Comparison of ENCODE assay signal across 30 cellular contexts in genomic region chr17:70797166-70797565, GRCh38.
DNase-seq lines count a peak whose midpoint lies in the region; ATAC-seq, FAIRE-seq and TF ChIP-seq lines count a peak whose summit lies in the region.
"Had no signal": no experiment of that assay in that cellular context is flagged by ENCODE, and none has a peak within 500 bp of the region (broad histone marks: within the 10 kb centered on the region; RNA-seq: fewer than 3 reads in every experiment).

No MANE protein-coding gene starts in this region.

- H3K27me3 Mint-ChIP-seq in astrocyte (ENCODE audit: low read depth, unreplicated experiment): no peaks in the 10 kb centered on the region
- no peaks in the 10 kb centered on the region for H3K27me3 Mint-ChIP-seq in activated CD8-positive, alpha-beta memory T cell treated with anti-CD3 and anti-CD28 coated beads, Interleukin-2, amount 10 ng/mL, durations not matched to agents 7 days and 5 days

- peak overlapping the region; percentile 43; the same call in 1 of the 2 replicates for H2AFZ ChIP-seq in Karpas-422 (ENCODE audit: low read length)
- no peak overlapping the region for H2AFZ ChIP-seq in astrocyte (ENCODE audit: low read depth, low read length)

- H3K27ac Mint-ChIP-seq in astrocyte (ENCODE audit: unreplicated experiment): no peak overlapping the region
- no peak overlapping the region for H3K27ac Mint-ChIP-seq in activated CD8-positive, alpha-beta memory T cell treated with anti-CD3 and anti-CD28 coated beads, Interleukin-2, amount 10 ng/mL, durations not matched to agents 7 days and 5 days
- H3K27ac Mint-ChIP-seq: CD4-positive, alpha-beta memory T cell; GM23338; H9; HFFc6; T-helper 1 cell treated with Interleukin-12 subunit alpha and Interleukin-12 subunit beta and Interleukin-4 antibody, amounts not matched to agents 30 μg/mL and 1 μg/mL, for 36 hours had no signal

- intact Hi-C loops in pancreas (cut with DNase I): no loop called here

- no peaks in the 10 kb centered on the region for H3F3A ChIP-seq in DOHH2 (ENCODE audit: control insufficient read depth, insufficient read depth)

- no peak overlapping the region for H3K4me3 Mint-ChIP-seq in astrocyte (ENCODE audit: unreplicated experiment)
- no peak overlapping the region for H3K4me3 Mint-ChIP-seq in activated CD8-positive, alpha-beta memory T cell treated with anti-CD3 and anti-CD28 coated beads, Interleukin-2, amount 10 ng/mL, durations not matched to agents 7 days and 5 days
- H3K4me3 Mint-ChIP-seq: CD4-positive, alpha-beta memory T cell; GM23338; H9; HFFc6; T-helper 1 cell treated with Interleukin-12 subunit alpha and Interleukin-12 subunit beta and Interleukin-4 antibody, amounts not matched to agents 30 μg/mL and 1 μg/mL, for 36 hours had no signal

- H4K20me1 ChIP-seq in DOHH2 (ENCODE audit: control insufficient read depth, insufficient read depth, low read depth, low read length) (no peaks in the 10 kb centered on the region), Karpas-422 (ENCODE audit: insufficient read depth, low read depth, low read length) (no peaks in the 10 kb centered on the region), astrocyte (ENCODE audit: insufficient read depth, low read length) (no peaks in the 10 kb centered on the region)

- H3K9me3 ChIP-seq in DOHH2 (ENCODE audit: control insufficient read depth, insufficient read depth, low read length): peaks cover 10% of the 10 kb centered on the region
- H3K9me3 ChIP-seq in Karpas-422 (ENCODE audit: low read length): no peaks in the 10 kb centered on the region; the same call in 1 of the 2 replicates
- no peaks in the 10 kb centered on the region for H3K9me3 ChIP-seq in astrocyte (ENCODE audit: insufficient read depth, low read depth, low read length)
- no peaks in the 10 kb centered on the region for H3K9me3 ChIP-seq in pancreas

- H3K4me2 ChIP-seq in DOHH2 (ENCODE audit: low read length) (0 out of 2 replicates have a peak overlapping the region, but pooled peaks have one; percentile 0), Karpas-422 (ENCODE audit: low read depth, low read length, poor library complexity, severe bottlenecking) (no peak overlapping the region), astrocyte (ENCODE audit: low read length) (no peak overlapping the region)
- H3K4me2 ChIP-seq: A549, GM23338 had no signal

- no peak for FAIRE-seq in astrocyte (lab: Jason Lieb, UNC)
- FAIRE-seq in pancreas (lab: Jason Lieb, UNC): no peak
- FAIRE-seq: GM12891, GM18507 had no signal

- CTCF ChIA-PET in activated CD8-positive, alpha-beta memory T cell treated with anti-CD3 and anti-CD28 coated beads, Interleukin-2, amount 10 ng/mL, durations not matched to agents 7 days and 5 days (lab: Charles Lee): no interaction called here

- no peaks in the 10 kb centered on the region for H3K36me3 Mint-ChIP-seq in astrocyte (ENCODE audit: low read depth, unreplicated experiment)
- no peaks in the 10 kb centered on the region for H3K36me3 Mint-ChIP-seq in activated CD8-positive, alpha-beta memory T cell treated with anti-CD3 and anti-CD28 coated beads, Interleukin-2, amount 10 ng/mL, durations not matched to agents 7 days and 5 days
- H3K36me3 Mint-ChIP-seq: CD4-positive, alpha-beta memory T cell had no signal

- H3K4me3 ChIP-seq in DOHH2 (ENCODE audit: low read length) (peak overlapping the region; percentile 1; the same call in 1 of the 2 replicates), Karpas-422 (ENCODE audit: low read length) (no peak overlapping the region), astrocyte (ENCODE audit: insufficient read depth, low read depth, low read length) (no peak overlapping the region), fibroblast of pulmonary artery (replicated peaks; ENCODE audit: low read depth, low read length) (no peak overlapping the region), pancreas (no peak overlapping the region)
- H3K4me3 ChIP-seq: A549, GM23338 had no signal

- ATAC-seq in pancreas: no peak
- ATAC-seq in activated CD8-positive, alpha-beta memory T cell treated with anti-CD3 and anti-CD28 coated beads, Interleukin-2, amount 10 ng/mL, durations not matched to agents 7 days and 5 days: no peak
- ATAC-seq: A549, GM23338, Panc1 had no signal

- H3K4me1 Mint-ChIP-seq in astrocyte (ENCODE audit: low read depth, unreplicated experiment): no peaks in the 10 kb centered on the region
- H3K4me1 Mint-ChIP-seq in activated CD8-positive, alpha-beta memory T cell treated with anti-CD3 and anti-CD28 coated beads, Interleukin-2, amount 10 ng/mL, durations not matched to agents 7 days and 5 days: no peaks in the 10 kb centered on the region
- H3K4me1 Mint-ChIP-seq: CD4-positive, alpha-beta memory T cell had no signal

- TF ChIP-seq CTCF in DOHH2 (IDR thresholded peaks at IDR 0.05; ENCODE audit: low read depth, low read length, poor library complexity, severe bottlenecking) (no peak), astrocyte (IDR thresholded peaks at IDR 0.05; ENCODE audit: insufficient read depth, low read depth, low read length) (no peak), fibroblast of pulmonary artery (IDR thresholded peaks at IDR 0.05; ENCODE audit: low read length, missing control alignments) (no peak), pancreas (IDR thresholded peaks at IDR 0.05) (no peak)

- H3K79me2 ChIP-seq in DOHH2 (ENCODE audit: control insufficient read depth, low read length) (no peaks in the 10 kb centered on the region), Karpas-422 (ENCODE audit: low read length) (no peaks in the 10 kb centered on the region), astrocyte (ENCODE audit: insufficient read depth, low read length) (no peaks in the 10 kb centered on the region)

- whole genome bisulfite sequencing in pancreas, 2 donors: 70 to 80% methylated on average over 5 of the region's 5 CpGs

- H3K36me3 ChIP-seq in DOHH2 (ENCODE audit: control insufficient read depth, low read length) (no peaks in the 10 kb centered on the region), Karpas-422 (ENCODE audit: insufficient read depth, low read length) (no peaks in the 10 kb centered on the region), astrocyte (ENCODE audit: insufficient read depth, low read length) (no peaks in the 10 kb centered on the region), pancreas (no peaks in the 10 kb centered on the region)

- H3K9me3 Mint-ChIP-seq in astrocyte (ENCODE audit: unreplicated experiment): peaks cover 7% of the 10 kb centered on the region
- peaks cover 4% of the 10 kb centered on the region for H3K9me3 Mint-ChIP-seq in activated CD8-positive, alpha-beta memory T cell treated with anti-CD3 and anti-CD28 coated beads, Interleukin-2, amount 10 ng/mL, durations not matched to agents 7 days and 5 days (ENCODE audit: low read depth)
- H3K9me3 Mint-ChIP-seq: GM23338 had no signal

- H3K9ac ChIP-seq in Karpas-422 (ENCODE audit: low read length) (no peak overlapping the region), astrocyte (ENCODE audit: low read length) (no peak overlapping the region)

- H3K4me1 ChIP-seq in DOHH2 (ENCODE audit: control insufficient read depth, low read length) (peaks cover 8% of the 10 kb centered on the region), Karpas-422 (ENCODE audit: low read length) (peaks cover 6% of the 10 kb centered on the region), astrocyte (ENCODE audit: insufficient read depth, low read length) (no peaks in the 10 kb centered on the region), pancreas (no peaks in the 10 kb centered on the region)
- H3K4me1 ChIP-seq: A549 had no signal

- H3K27me3 ChIP-seq in DOHH2 (ENCODE audit: control insufficient read depth, low read length) (no peaks in the 10 kb centered on the region), Karpas-422 (ENCODE audit: low read length) (no peaks in the 10 kb centered on the region), astrocyte (ENCODE audit: insufficient read depth, low read length) (no peaks in the 10 kb centered on the region), pancreas (no peaks in the 10 kb centered on the region)

- no peak overlapping the region for H3K27ac ChIP-seq in DOHH2 (ENCODE audit: low read depth, low read length)
- H3K27ac ChIP-seq in Karpas-422 (ENCODE audit: low read length): no peak overlapping the region
- no peak overlapping the region for H3K27ac ChIP-seq in astrocyte (ENCODE audit: low read depth, low read length)
- no peak overlapping the region for H3K27ac ChIP-seq in pancreas
- H3K27ac ChIP-seq: A549 had no signal

- H3K9me2 ChIP-seq in DOHH2 (replicated peaks; ENCODE audit: control insufficient read depth, low read length) (no peaks in the 10 kb centered on the region), Karpas-422 (replicated peaks; ENCODE audit: insufficient read depth, low read length) (no peaks in the 10 kb centered on the region)

- no peak for DNase-seq in Karpas-422
- DNase-seq in astrocyte (ENCODE audit: low read depth): peak; percentile 14
- peak; percentile 65 for DNase-seq in fibroblast of pulmonary artery (ENCODE audit: low read depth)
- no peak for DNase-seq in NCI-H524 (lab: John Stamatoyannopoulos, UW)
- DNase-seq in pancreas: no peak
- no peak for DNase-seq in activated CD8-positive, alpha-beta memory T cell treated with anti-CD3 and anti-CD28 coated beads, Interleukin-2, amount 10 ng/mL, durations not matched to agents 7 days and 5 days
- DNase-seq: C1 segment of cervical spinal cord; CD4-positive, alpha-beta memory T cell; COR-L47; DMS 273 treated with DMSO at 0.1 percent for 48 hours; DMS79; GF-D8; H9; HFFc6; NCI-H1092; NCI-H1417 treated with DMSO at 0.1 percent for 48 hours; NCI-H1694 treated with DMSO at 0.1 percent for 48 hours; NCI-H2171; NCI-H226; NCI-H510A; NCI-H748 treated with DMSO at 0.1 percent for 48 hours; NK-92 treated with Interleukin-12 subunit alpha and Interleukin-12 subunit beta, amount 100 ng/mL, for 24 hours; SW 1271 had no signal

Comparison
In these comparisons a context has a peak if more than half of its experiments do, and no peak if none do; other contexts are left out.
1. DNase-seq: peak in astrocyte (single experiment) and fibroblast of pulmonary artery (single experiment); none in Karpas-422 (single experiment), NCI-H524 (0 of 2), pancreas (0 of 6) and activated CD8-positive, alpha-beta memory T cell treated with anti-CD3 and anti-CD28 coated beads, Interleukin-2, amount 10 ng/mL, durations not matched to agents 7 days and 5 days (single experiment).